In genomic region chr9:108937561-108938305, GRCh38 we compare ENCODE assay signal across 28 cellular contexts.
"Had no signal": no experiment of that assay in that cellular context is flagged by ENCODE, and none has a peak within 500 bp of the region (broad histone marks: within the 10 kb centered on the region; RNA-seq: fewer than 3 reads in every experiment).

No MANE protein-coding gene starts in this region.

- H3K9me3 ChIP-seq: lower lobe of right lung, pancreas, prostate gland, stomach, testis, tibial artery, uterus had no signal

- H3K27me3 ChIP-seq: pancreas, stomach, testis, tibial artery, uterus had no signal

- FAIRE-seq: keratinocyte, pancreas had no signal

- H3K27ac ChIP-seq: lower lobe of right lung, pancreas, prostate gland, skin epidermis, stomach, testis, tibial artery, uterus had no signal

- H3K4me3 Mint-ChIP-seq: naive thymus-derived CD8-positive, alpha-beta T cell; stimulated activated naive B cell treated with anti-CD40 and anti-IgM and Interleukin-4, amounts not matched to agents 10 μg/mL and 1 μg/mL and 100 μg/mL, for 72 hours had no signal

- H3K27me3 Mint-ChIP-seq: naive thymus-derived CD8-positive, alpha-beta T cell; stimulated activated naive B cell treated with anti-CD40 and anti-IgM and Interleukin-4, amounts not matched to agents 10 μg/mL and 1 μg/mL and 100 μg/mL, for 72 hours had no signal

- H3K36me3 ChIP-seq: prostate gland, uterus had no signal

- DNase-seq: hippocampal formation; kidney glomerular epithelial cell; left cardiac atrium; lower lobe of right lung; mammary epithelial cell; mesenchymal stem cell; naive thymus-derived CD8-positive, alpha-beta T cell; pancreas; posterior cingulate gyrus; retina; right cardiac atrium; stimulated activated CD4-positive, alpha-beta T cell treated with anti-CD3 and anti-CD28 coated beads, Interleukin-12 subunit alpha, Interleukin-12 subunit beta, amount 100 ng/mL, for 4 hours; stimulated activated CD4-positive, alpha-beta T cell treated with anti-CD3 and anti-CD28 coated beads, Interleukin-15, amount 100 ng/mL, for 24 hours; stimulated activated CD4-positive, alpha-beta T cell treated with anti-CD3 and anti-CD28 coated beads, Interleukin-2, amount 100 ng/mL, for 24 hours; stimulated activated CD4-positive, alpha-beta T cell treated with anti-CD3 and anti-CD28 coated beads, Interleukin-4, amount 100 ng/mL, for 1 hour; stimulated activated naive B cell treated with anti-CD40 and anti-IgM and Interleukin-4, amounts not matched to agents 10 μg/mL and 1 μg/mL and 100 μg/mL, for 72 hours; stimulated activated naive CD8-positive, alpha-beta T cell treated with anti-CD3 and anti-CD28 coated beads, Interleukin-15, Interleukin-2, amounts not matched to agents 100 U/mL and 50 U/mL, for 24 hours; stomach; testis; tibial artery; trophoblast cell; uterus had no signal

- H3K9me3 Mint-ChIP-seq: nephron; stimulated activated naive B cell treated with anti-CD40 and anti-IgM and Interleukin-4, amounts not matched to agents 10 μg/mL and 1 μg/mL and 100 μg/mL, for 72 hours had no signal

- H3K27ac Mint-ChIP-seq: naive thymus-derived CD8-positive, alpha-beta T cell; nephron; stimulated activated naive B cell treated with anti-CD40 and anti-IgM and Interleukin-4, amounts not matched to agents 10 μg/mL and 1 μg/mL and 100 μg/mL, for 72 hours had no signal

- H3K4me3 ChIP-seq: lower lobe of right lung, pancreas, prostate gland, skin epidermis, stomach, testis, tibial artery, uterus had no signal

- ATAC-seq: left cardiac atrium; left lobe of liver; lower lobe of right lung; naive thymus-derived CD8-positive, alpha-beta T cell; pancreas; right cardiac atrium; sciatic nerve; stimulated activated naive B cell treated with anti-CD40 and anti-IgM and Interleukin-4, amounts not matched to agents 10 μg/mL and 1 μg/mL and 100 μg/mL, for 72 hours; stimulated activated naive CD8-positive, alpha-beta T cell treated with anti-CD3 and anti-CD28 coated beads, Interleukin-15, Interleukin-2, amounts not matched to agents 100 U/mL and 50 U/mL, for 24 hours had no signal
